9 cellular contexts compared by ENCODE assay signal in the genomic region with DNA sequence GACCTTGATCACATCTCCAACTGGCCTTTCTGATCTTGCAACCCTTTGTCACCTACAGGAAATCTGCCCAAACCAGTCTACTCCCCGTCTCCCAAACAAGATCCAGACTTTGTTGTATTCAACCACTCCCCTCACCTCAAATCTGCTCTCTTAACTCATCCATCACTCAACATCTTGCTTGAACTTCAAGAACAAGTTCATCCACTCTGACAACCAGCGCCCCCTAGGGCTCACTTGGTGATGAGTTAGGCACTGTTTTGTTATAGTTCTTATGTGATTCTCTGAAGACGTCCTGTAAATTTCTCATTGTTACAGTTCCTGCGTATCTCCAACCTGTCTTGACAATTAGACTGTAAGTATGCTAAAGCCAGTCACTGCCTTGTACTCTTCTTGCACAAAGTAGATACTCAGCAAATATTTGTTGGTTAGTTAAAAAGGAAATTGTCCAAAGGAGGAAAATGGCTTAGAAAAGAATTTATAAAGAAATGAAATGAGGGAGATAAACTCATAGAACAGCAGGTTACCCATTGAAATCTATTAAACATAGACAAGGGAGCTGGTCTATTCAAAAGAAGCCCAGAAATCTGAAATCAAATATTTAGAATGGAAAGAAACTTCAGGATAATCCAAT. TPM values are rescaled to one million over a fixed set of nuclear protein-coding genes. Genes with fewer than 3 reads are reported as not detected.
A peak's percentile ranks its signal among the peaks of the same experiment; 100 is the strongest.
DNase-seq lines count a peak whose midpoint lies in the region; ATAC-seq and TF ChIP-seq lines count a peak whose summit lies in the region.
"Had no signal": no experiment of that assay in that cellular context is flagged by ENCODE, and none has a peak within 500 bp of the region (broad histone marks: within the 10 kb centered on the region; RNA-seq: fewer than 3 reads in every experiment).

No MANE protein-coding gene starts in this region.

- H3T11ph ChIP-seq in H9 (ENCODE audit: low read length), result no peak overlapping the region

- no peak overlapping the region for H3K9ac ChIP-seq in H9 (ENCODE audit: extremely low read depth, insufficient read length, low read length)

- no peak overlapping the region for H4K91ac ChIP-seq in H9 (ENCODE audit: insufficient read length, low read depth, low read length)

- no peak overlapping the region for H4K8ac ChIP-seq in H9 (replicated peaks; ENCODE audit: insufficient read length, low read depth, low read length)

- H3K23me2 ChIP-seq in H9 (ENCODE audit: insufficient read length, low read depth, low read length, poor library complexity, severe bottlenecking), result no peaks in the 10 kb centered on the region

- H3K4ac ChIP-seq in H9 (ENCODE audit: low read depth, low read length), result no peak overlapping the region

- H3K14ac ChIP-seq in H9 (ENCODE audit: insufficient read depth, low read length), result no peak overlapping the region

- H3K9me3 Mint-ChIP-seq in H9, result no peaks in the 10 kb centered on the region
- H3K9me3 Mint-ChIP-seq: activated naive CD4-positive, alpha-beta T cell treated with anti-CD3 and anti-CD28 coated beads, Interleukin-2, amount 50 U/mL, for 72 hours had no signal

- H2AK5ac ChIP-seq in H9 (ENCODE audit: insufficient read length, low read length), result no peak overlapping the region

- H3K4me3 Mint-ChIP-seq in H9, result no peak overlapping the region

- peaks cover 23 to 27% of the 10 kb centered on the region in 2 experiments for H3K4me1 Mint-ChIP-seq in H9

- H3K36me3 Mint-ChIP-seq in H9 (ENCODE audit: insufficient read depth in 1 of 3, low read depth in 3 of 3), result no peaks in the 10 kb centered on the region
- H3K36me3 Mint-ChIP-seq: activated naive CD4-positive, alpha-beta T cell treated with anti-CD3 and anti-CD28 coated beads, Interleukin-2, amount 50 U/mL, for 72 hours had no signal

- H3K4me3 ChIP-seq in lower lobe of right lung, result no peak overlapping the region
- no peak overlapping the region for H3K4me3 ChIP-seq in thyroid gland (replicated peaks in 1 of 3)

- intact Hi-C loops in lower lobe of right lung (cut with DNase I) (no loop called here), thyroid gland (cut with DNase I) (no loop called here)

- no peak overlapping the region for H2BK120ac ChIP-seq in H9 (ENCODE audit: low read depth, low read length, poor library complexity, severe bottlenecking)

- no peak overlapping the region for H2BK5ac ChIP-seq in H9 (ENCODE audit: insufficient read length, low read length)

- H3K23ac ChIP-seq in H9 (ENCODE audit: insufficient read length, low read depth, low read length), result no peak overlapping the region

- H3K27me3 Mint-ChIP-seq in H9 (ENCODE audit: low read depth), result no peaks in the 10 kb centered on the region

- no peak overlapping the region for H3K18ac ChIP-seq in H9 (ENCODE audit: insufficient read length, low read depth, low read length)

- H3K27ac ChIP-seq in H9 (ENCODE audit: insufficient read length, low read depth, low read length), result no peak overlapping the region
- no peak overlapping the region for H3K27ac ChIP-seq in lower lobe of right lung
- H3K27ac ChIP-seq in thyroid gland, result no peak overlapping the region

- H4K20me1 ChIP-seq in H9 (ENCODE audit: control insufficient read depth, insufficient read depth, insufficient read length), result no peaks in the 10 kb centered on the region

- H2BK20ac ChIP-seq in H9 (ENCODE audit: low read depth, low read length, poor library complexity, severe bottlenecking), result no peak overlapping the region

- no peak overlapping the region for H2BK15ac ChIP-seq in H9 (ENCODE audit: low read depth, low read length)

- no peaks in the 10 kb centered on the region for H3K9me3 ChIP-seq in H9 (ENCODE audit: control insufficient read depth, low read depth, low read length)
- H3K9me3 ChIP-seq in lower lobe of right lung, result no peaks in the 10 kb centered on the region
- H3K9me3 ChIP-seq in thyroid gland, result no peaks in the 10 kb centered on the region

- H3K79me1 ChIP-seq in H9 (ENCODE audit: insufficient read depth, low read depth, low read length, poor library complexity, severe bottlenecking), result no peaks in the 10 kb centered on the region

- no CpG with 5 or more reads among the region's 4 CpGs for WGBS in H9 (ENCODE audit: extremely low coverage, insufficient read length, low lambda C conversion rate)
- WGBS in thyroid gland, 2 donors, result 42 to 43% methylated on average over 4 of the region's 4 CpGs

- no peak overlapping the region for H2AFZ ChIP-seq in H9 (ENCODE audit: low read length)

- H3K79me2 ChIP-seq in H9 (ENCODE audit: insufficient read depth, low read length), result no peaks in the 10 kb centered on the region

- TF ChIP-seq CTCF in H9 (conservative IDR thresholded peaks at IDR 0.05) (peak; percentile 89), lower lobe of right lung (IDR thresholded peaks at IDR 0.05) (peak; percentile 53), thyroid gland (IDR thresholded peaks at IDR 0.05) (peak in 1 of 6 experiments; percentile 40)

- H3K56ac ChIP-seq in H9 (ENCODE audit: insufficient read length, low read depth, low read length), result no peak overlapping the region

- in situ Hi-C loops in SK-MEL-5 (cut with HindIII; ENCODE audit: low pct_unique_long_range_greater_than_20kb, low sequenced_read_pairs), result no loop called here

- DNase-seq in H9, result peak; percentile 75
- DNase-seq in SK-MEL-5 (ENCODE audit: low read depth, low spot score), result peak; percentile 64
- DNase-seq in amniotic epithelial cell (ENCODE audit: low read depth), result peak; percentile 33
- peak; percentile 61 for DNase-seq in lower lobe of right lung
- DNase-seq in thyroid gland, result peak; percentile 10 to 43
- no peak for DNase-seq in NCI-H2081 treated with DMSO at 0.1 percent for 48 hours (lab: John Stamatoyannopoulos, UW)
- DNase-seq in DMS114 treated with DMSO at 0.1 percent for 48 hours (lab: John Stamatoyannopoulos, UW; ENCODE audit: unreplicated experiment), result no peak
- no peak for DNase-seq in NCI-H1417 treated with DMSO at 0.1 percent for 48 hours (lab: John Stamatoyannopoulos, UW)

- no peak for ATAC-seq in lower lobe of right lung
- ATAC-seq: activated naive CD4-positive, alpha-beta T cell treated with anti-CD3 and anti-CD28 coated beads, Interleukin-2, amount 50 U/mL, for 72 hours had no signal

- no peak overlapping the region for H3K27ac Mint-ChIP-seq in H9
- H3K27ac Mint-ChIP-seq: activated naive CD4-positive, alpha-beta T cell treated with anti-CD3 and anti-CD28 coated beads, Interleukin-2, amount 50 U/mL, for 72 hours had no signal

- H3K36me3 ChIP-seq in lower lobe of right lung (no peaks in the 10 kb centered on the region), thyroid gland (no peaks in the 10 kb centered on the region)

- no peak for TF ChIP-seq POLR2A in thyroid gland (IDR thresholded peaks at IDR 0.05)

- H3K4me1 ChIP-seq in H9 (ENCODE audit: insufficient read depth, low read length), result peaks cover 8% of the 10 kb centered on the region; the same call in 1 of the 2 replicates
- H3K4me1 ChIP-seq in lower lobe of right lung, result no peaks in the 10 kb centered on the region
- no peaks in the 10 kb centered on the region for H3K4me1 ChIP-seq in thyroid gland

- no peak overlapping the region for H3K4me2 ChIP-seq in H9 (ENCODE audit: insufficient read depth, insufficient read length, low read length)

- no peak overlapping the region for H4K5ac ChIP-seq in H9 (ENCODE audit: insufficient read length, low read depth, low read length)

- H3K27me3 ChIP-seq in H9 (ENCODE audit: insufficient read depth, low read length) (no peaks in the 10 kb centered on the region), lower lobe of right lung (ENCODE audit: low read depth) (peaks cover 24% of the 10 kb centered on the region), thyroid gland (no peaks in the 10 kb centered on the region)

- H2BK12ac ChIP-seq in H9 (ENCODE audit: insufficient read length, low read depth, low read length), result no peak overlapping the region

RNA-seq across cellular contexts. Expression of a gene that starts 5.3 kb away (rescaled TPM):
- total RNA-seq in H9 (2021) (19.6 and 21.3 TPM in 2 replicates), lower lobe of right lung (64.8 TPM), thyroid gland (10 to 100 TPM; 10.6 to 18.6 (median 16.3) TPM)
- total RNA-seq in SK-MEL-5 (2014; rRNA removed; shearing (Covaris generic)), result 9.9 and 34.8 TPM in 2 replicates
- polyA plus RNA-seq in SK-MEL-5 (2015; cell fraction: cytosol; rRNA removed), result 13.9 and 20.8 TPM in 2 replicates
- 23.4 and 39.8 TPM in 2 replicates for polyA plus RNA-seq in SK-MEL-5 (2015; cell fraction: nucleus; rRNA removed)

Comparison
In these comparisons a context has a peak if more than half of its experiments do, and no peak if none do; other contexts are left out.
1. DNase-seq: peak in H9 (single experiment), SK-MEL-5 (single experiment), amniotic epithelial cell (single experiment), lower lobe of right lung (single experiment) and thyroid gland (2 of 2); none in NCI-H2081 treated with DMSO at 0.1 percent for 48 hours (single experiment), DMS114 treated with DMSO at 0.1 percent for 48 hours (single experiment) and NCI-H1417 treated with DMSO at 0.1 percent for 48 hours (single experiment).